In the genomic region with DNA sequence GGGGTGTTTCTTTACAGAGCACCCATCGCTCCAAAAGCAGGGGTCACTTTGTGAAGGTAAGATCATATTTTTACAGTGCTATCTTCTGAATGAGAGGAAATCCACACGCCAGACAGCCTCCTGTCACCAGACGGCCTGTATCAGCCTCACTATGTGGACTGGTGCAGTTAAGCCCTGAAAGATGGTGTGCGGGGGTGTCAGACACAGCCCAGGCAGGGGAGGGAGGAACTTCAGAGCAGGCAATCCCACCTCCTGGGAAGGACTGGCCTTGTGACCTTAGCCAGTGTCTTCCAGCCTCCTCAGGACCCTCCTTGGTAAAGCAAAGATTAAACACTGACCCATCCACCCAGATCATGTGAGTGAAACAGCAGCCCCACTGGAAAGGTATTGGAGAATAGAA, we compare ENCODE assay signal across 25 cellular contexts.
A peak's percentile ranks its signal among the peaks of the same experiment; 100 is the strongest.
DNase-seq lines count a peak whose midpoint lies in the region; ATAC-seq and TF ChIP-seq lines count a peak whose summit lies in the region.
"Had no signal": no experiment of that assay in that cellular context is flagged by ENCODE, and none has a peak within 500 bp of the region (broad histone marks: within the 10 kb centered on the region; RNA-seq: fewer than 3 reads in every experiment).

No MANE protein-coding gene starts in this region.

- intact Hi-C loops in esophagus muscularis mucosa (cut with DNase I): no loop called here

- H3K4me2 ChIP-seq in SK-N-SH: peak overlapping the region; percentile 32

- in situ Hi-C loops in GM13977 (cut with MboI; ENCODE audit: low pct_unique_long_range_greater_than_20kb, low sequenced_read_pairs, unreplicated experiment): no loop called here

- H3K4me3 ChIP-seq in SK-N-SH (ENCODE audit: low read depth in 2 of 2, low read length in 1 of 2) (no peak overlapping the region), esophagus muscularis mucosa (no peak overlapping the region), muscle layer of colon (ENCODE audit: low read depth in 1 of 2, low read length in 2 of 2) (no peak overlapping the region)
- H3K4me3 ChIP-seq: right lobe of liver, upper lobe of left lung had no signal

- peaks cover 20% of the 10 kb centered on the region for H3F3A ChIP-seq in SK-N-SH (replicated peaks; ENCODE audit: insufficient read depth)

- H3K4me1 ChIP-seq in SK-N-SH (ENCODE audit: control insufficient read depth in 1 of 2, insufficient read depth in 2 of 2, low read depth in 1 of 2, low read length in 1 of 2): peaks cover 0 to 15% of the 10 kb centered on the region in 2 experiments; a peak in 1 of 4 replicates
- peaks cover 0 to 32% (median 18%) of the 10 kb centered on the region in 4 donors for H3K4me1 ChIP-seq in esophagus muscularis mucosa
- H3K4me1 ChIP-seq in muscle layer of colon (ENCODE audit: insufficient read depth, low read length): peaks cover 24% of the 10 kb centered on the region
- H3K4me1 ChIP-seq: upper lobe of left lung had no signal

- H2AFZ ChIP-seq in SK-N-SH (ENCODE audit: low read depth): peak overlapping the region; percentile 65

- DNase-seq in SK-N-SH (no peak), esophagus muscularis mucosa (ENCODE audit: extremely low spot score) (no peak), KG1 (lab: John Stamatoyannopoulos, UW) (no peak), GM13977 (ENCODE audit: low spot score) (no peak)
- DNase-seq: activated CD4-positive, alpha-beta T cell treated with anti-CD3 and anti-CD28 coated beads for 4 hours; activated effector memory CD4-positive, alpha-beta T cell treated with anti-CD3 and anti-CD28 coated beads, Interleukin-2, amount 50 U/mL, for 16 hours; activated naive CD8-positive, alpha-beta T cell treated with anti-CD3 and anti-CD28 coated beads for 36 hours; activated T-cell treated with anti-CD3 and anti-CD28 coated beads, Interleukin-2, amount 50 U/mL, for 1 hour; CD4-positive, CD25-positive, alpha-beta regulatory T cell; islet precursor cell; MM.1S; NCI-H1417 treated with DMSO at 0.1 percent for 48 hours; NCI-H2081; NCI-H226; right lobe of liver; RPMI8226; stimulated activated CD4-positive, alpha-beta T cell treated with anti-CD3 and anti-CD28 coated beads, Interleukin-4, amount 100 ng/mL, for 24 hours; substantia nigra; upper lobe of left lung had no signal

- TF ChIP-seq EP300 in SK-N-SH (IDR thresholded peaks at IDR 0.05; ENCODE audit: borderline replicate concordance in 1 of 2, low read depth in 1 of 2, low read length in 1 of 2) (no peak), esophagus muscularis mucosa (IDR thresholded peaks at IDR 0.05) (no peak)

- no peaks in the 10 kb centered on the region for H3K9me2 ChIP-seq in SK-N-SH

- ATAC-seq in SK-N-SH treated with all-trans-retinoic acid at 6 μM for 48 hours (no peak; the same call in 2 of the 3 replicates), HG03039 (IDR thresholded peaks at IDR 0.05; ENCODE audit: unreplicated experiment) (no peak), GM21825 (IDR thresholded peaks at IDR 0.05; ENCODE audit: unreplicated experiment) (no peak)
- ATAC-seq: stimulated activated effector memory CD8-positive, alpha-beta T cell treated with anti-CD3 and anti-CD28 coated beads, Interleukin-12 subunit alpha, Interleukin-12 subunit beta, amount 100 ng/mL, for 72 hours had no signal

- TF ChIP-seq POLR2A in esophagus muscularis mucosa (IDR thresholded peaks at IDR 0.05; ENCODE audit: low read depth): no peak

- no peak for TF ChIP-seq RAD21 in SK-N-SH (IDR thresholded peaks at IDR 0.05; ENCODE audit: low read length)

- H4K20me1 ChIP-seq in SK-N-SH (ENCODE audit: insufficient read depth): no peaks in the 10 kb centered on the region

- H3K9me3 ChIP-seq in SK-N-SH: peaks cover 12% of the 10 kb centered on the region
- peaks cover 0 to 3% (median 0%) of the 10 kb centered on the region in 4 donors for H3K9me3 ChIP-seq in esophagus muscularis mucosa
- peaks cover 6% of the 10 kb centered on the region for H3K9me3 ChIP-seq in muscle layer of colon (ENCODE audit: low read length)
- H3K9me3 ChIP-seq: right lobe of liver had no signal

- POLR2A ChIA-PET in SK-N-SH (lab: Yijun Ruan, JAX): no interaction called here

- CTCF ChIA-PET in SK-N-SH (lab: Yijun Ruan, JAX): no interaction called here

- 51% methylated on average over 4 of the region's 4 CpGs for WGBS in SK-N-SH (ENCODE audit: low lambda C conversion rate)
- 67% methylated on average over 4 of the region's 4 CpGs for WGBS in esophagus muscularis mucosa

- TF ChIP-seq CTCF in SK-N-SH (IDR thresholded peaks at IDR 0.05) (no peak), esophagus muscularis mucosa (IDR thresholded peaks at IDR 0.05) (no peak), GM13977 (IDR thresholded peaks at IDR 0.05; ENCODE audit: extremely low read depth, insufficient read depth, missing control alignments) (no peak)

- no peaks in the 10 kb centered on the region for H3K79me2 ChIP-seq in SK-N-SH (ENCODE audit: insufficient read depth)

- no peaks in the 10 kb centered on the region for H3K27me3 ChIP-seq in SK-N-SH (ENCODE audit: insufficient read depth)
- H3K27me3 ChIP-seq in esophagus muscularis mucosa: no peaks in the 10 kb centered on the region
- H3K27me3 ChIP-seq in muscle layer of colon (ENCODE audit: control insufficient read depth in 1 of 2, insufficient read depth in 2 of 2, low read length in 2 of 2): no peaks in the 10 kb centered on the region
- H3K27me3 ChIP-seq: right lobe of liver, upper lobe of left lung had no signal

- H3K27ac ChIP-seq in SK-N-SH (ENCODE audit: low read depth in 2 of 2, low read length in 1 of 2): peak overlapping the region in 1 of 2 experiments; percentile 90; a peak in 2 of 4 replicates
- peak overlapping the region in 3 of 4 donors; percentile 13 to 52 (median 34) for H3K27ac ChIP-seq in esophagus muscularis mucosa (replicated peaks in 1 of 4)
- H3K27ac ChIP-seq in muscle layer of colon (ENCODE audit: low read depth, low read length): peak overlapping the region; percentile 34
- H3K27ac ChIP-seq: 22Rv1, upper lobe of left lung had no signal

- H3K9ac ChIP-seq in SK-N-SH (no peak overlapping the region; the same call in 1 of the 2 replicates), muscle layer of colon (ENCODE audit: low read length) (no peak overlapping the region)

- no peaks in the 10 kb centered on the region for H3K36me3 ChIP-seq in SK-N-SH (replicated peaks in 1 of 2; ENCODE audit: control insufficient read depth in 1 of 2, insufficient read depth in 2 of 2, low read length in 1 of 2)
- H3K36me3 ChIP-seq in esophagus muscularis mucosa: no peaks in the 10 kb centered on the region
- H3K36me3 ChIP-seq in muscle layer of colon (ENCODE audit: insufficient read depth, low read length): no peaks in the 10 kb centered on the region
- H3K36me3 ChIP-seq: right lobe of liver, upper lobe of left lung had no signal

TF ChIP-seq in SK-N-SH, 30 proteins besides CTCF, POLR2A, EP300 and RAD21 (continues in another document):
- TF ChIP-seq ELF1 (IDR thresholded peaks at IDR 0.05) (no peak), MXI1 (IDR thresholded peaks at IDR 0.05; ENCODE audit: low read depth, low read length) (no peak), SMC3 (IDR thresholded peaks at IDR 0.05; ENCODE audit: low read depth, low read length) (no peak), RXRA (IDR thresholded peaks at IDR 0.05; ENCODE audit: borderline replicate concordance, low read depth) (no peak), PBX3 (IDR thresholded peaks at IDR 0.05) (no peak), POLR2AphosphoS5 (IDR thresholded peaks at IDR 0.05; ENCODE audit: low read depth, low read length) (no peak), USF2 (IDR thresholded peaks at IDR 0.05; ENCODE audit: borderline replicate concordance, low read depth, low read length) (no peak)

TF ChIP-seq in SK-N-SH treated with all-trans-retinoic acid at 6 μM for 48 hours, 23 proteins besides CTCF, POLR2A, EP300 and RAD21 (continues in another document):
- TF ChIP-seq ARNTL (CRISPR knock-in tag; IDR thresholded peaks at IDR 0.05; ENCODE audit: borderline replicate concordance, low read depth) (no peak), TCF4 (CRISPR knock-in tag; IDR thresholded peaks at IDR 0.05; ENCODE audit: borderline replicate concordance) (no peak), ZC3H10 (CRISPR knock-in tag; IDR thresholded peaks at IDR 0.05) (no peak), TOX (CRISPR knock-in tag; IDR thresholded peaks at IDR 0.05; ENCODE audit: borderline replicate concordance) (no peak), ZFP3 (CRISPR knock-in tag; IDR thresholded peaks at IDR 0.05) (no peak), RARB (CRISPR knock-in tag; IDR thresholded peaks at IDR 0.05) (no peak), PPARA (CRISPR knock-in tag; IDR thresholded peaks at IDR 0.05; ENCODE audit: borderline replicate concordance) (no peak), OSR1 (CRISPR knock-in tag; IDR thresholded peaks at IDR 0.05) (no peak), ZNF8 (CRISPR knock-in tag; IDR thresholded peaks at IDR 0.05) (no peak), BACH2 (CRISPR knock-in tag; IDR thresholded peaks at IDR 0.05; ENCODE audit: borderline replicate concordance) (no peak), SNAI2 (CRISPR knock-in tag; IDR thresholded peaks at IDR 0.05) (no peak)
- TF ChIP-seq, protein P1, sequence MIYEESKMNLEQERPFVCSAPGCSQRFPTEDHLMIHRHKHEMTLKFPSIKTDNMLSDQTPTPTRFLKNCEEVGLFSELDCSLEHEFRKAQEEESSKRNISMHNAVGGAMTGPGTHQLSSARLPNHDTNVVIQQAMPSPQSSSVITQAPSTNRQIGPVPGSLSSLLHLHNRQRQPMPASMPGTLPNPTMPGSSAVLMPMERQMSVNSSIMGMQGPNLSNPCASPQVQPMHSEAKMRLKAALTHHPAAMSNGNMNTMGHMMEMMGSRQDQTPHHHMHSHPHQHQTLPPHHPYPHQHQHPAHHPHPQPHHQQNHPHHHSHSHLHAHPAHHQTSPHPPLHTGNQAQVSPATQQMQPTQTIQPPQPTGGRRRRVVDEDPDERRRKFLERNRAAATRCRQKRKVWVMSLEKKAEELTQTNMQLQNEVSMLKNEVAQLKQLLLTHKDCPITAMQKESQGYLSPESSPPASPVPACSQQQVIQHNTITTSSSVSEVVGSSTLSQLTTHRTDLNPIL (CRISPR knock-in tag; IDR thresholded peaks at IDR 0.05; ENCODE audit: low read depth): no peak
- TF ChIP-seq, protein P2, sequence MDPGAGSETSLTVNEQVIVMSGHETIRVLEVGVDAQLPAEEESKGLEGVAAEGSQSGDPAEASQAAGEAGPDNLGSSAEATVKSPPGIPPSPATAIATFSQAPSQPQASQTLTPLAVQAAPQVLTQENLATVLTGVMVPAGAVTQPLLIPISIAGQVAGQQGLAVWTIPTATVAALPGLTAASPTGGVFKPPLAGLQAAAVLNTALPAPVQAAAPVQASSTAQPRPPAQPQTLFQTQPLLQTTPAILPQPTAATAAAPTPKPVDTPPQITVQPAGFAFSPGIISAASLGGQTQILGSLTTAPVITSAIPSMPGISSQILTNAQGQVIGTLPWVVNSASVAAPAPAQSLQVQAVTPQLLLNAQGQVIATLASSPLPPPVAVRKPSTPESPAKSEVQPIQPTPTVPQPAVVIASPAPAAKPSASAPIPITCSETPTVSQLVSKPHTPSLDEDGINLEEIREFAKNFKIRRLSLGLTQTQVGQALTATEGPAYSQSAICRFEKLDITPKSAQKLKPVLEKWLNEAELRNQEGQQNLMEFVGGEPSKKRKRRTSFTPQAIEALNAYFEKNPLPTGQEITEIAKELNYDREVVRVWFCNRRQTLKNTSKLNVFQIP (CRISPR knock-in tag; IDR thresholded peaks at IDR 0.05; ENCODE audit: borderline replicate concordance, low read depth): no peak
